ENCODE assay signal across 27 cellular contexts in genomic region chrX:22088326-22088725, GRCh38.
"Had no signal": no experiment of that assay in that cellular context is flagged by ENCODE, and none has a peak within 500 bp of the region (broad histone marks: within the 10 kb centered on the region; RNA-seq: fewer than 3 reads in every experiment).

No MANE protein-coding gene starts in this region.

- H3K4me3 Mint-ChIP-seq: activated CD4-positive, alpha-beta T cell treated with anti-CD3 and anti-CD28 coated beads, Interleukin-2, amount 10 ng/mL, durations not matched to agents 7 days and 5 days; activated naive CD8-positive, alpha-beta T cell treated with anti-CD3 and anti-CD28 coated beads, Interleukin-2, amount 10 ng/mL, durations not matched to agents 7 days and 5 days; natural killer cell treated with Interleukin-12 subunit alpha and Interleukin-12 subunit beta and Interleukin-15 and Interleukin-18, amount 100 ng/mL, for 72 hours; T-helper 1 cell treated with Interleukin-12 subunit alpha and Interleukin-12 subunit beta and Interleukin-4 antibody, amounts not matched to agents 30 μg/mL and 1 μg/mL, for 36 hours had no signal

- ATAC-seq: activated T-cell treated with anti-CD3 and anti-CD28 coated beads, Interleukin-2, amount 50 U/mL, for 72 hours; gastroesophageal sphincter; left cardiac atrium; left ventricle myocardium superior; mucosa of descending colon; natural killer cell treated with Interleukin-12 subunit alpha and Interleukin-12 subunit beta and Interleukin-15 and Interleukin-18, amount 100 ng/mL, for 72 hours; right cardiac atrium; upper lobe of right lung had no signal

- H3K27ac ChIP-seq: breast epithelium, gastroesophageal sphincter, hepatocyte, suprapubic skin, tibial artery, upper lobe of right lung, VCaP had no signal

- H3K27me3 Mint-ChIP-seq: activated CD4-positive, alpha-beta T cell treated with anti-CD3 and anti-CD28 coated beads, Interleukin-2, amount 10 ng/mL, durations not matched to agents 7 days and 5 days; activated naive CD8-positive, alpha-beta T cell treated with anti-CD3 and anti-CD28 coated beads, Interleukin-2, amount 10 ng/mL, durations not matched to agents 7 days and 5 days had no signal

- H3K36me3 ChIP-seq: breast epithelium, gastroesophageal sphincter, suprapubic skin, tibial artery, upper lobe of right lung had no signal

- H3K4me3 ChIP-seq: breast epithelium, gastroesophageal sphincter, hepatocyte, mucosa of descending colon, suprapubic skin, tibial artery, upper lobe of right lung had no signal

- DNase-seq: activated CD4-positive, alpha-beta T cell treated with anti-CD3 and anti-CD28 coated beads, Interleukin-2, amount 10 ng/mL, durations not matched to agents 7 days and 5 days; activated CD8-positive, alpha-beta memory T cell treated with anti-CD3 and anti-CD28 coated beads, Interleukin-2, amount 50 U/mL, for 4 hours; activated gamma-delta T cell; activated naive CD8-positive, alpha-beta T cell treated with anti-CD3 and anti-CD28 coated beads, Interleukin-2, amount 10 ng/mL, durations not matched to agents 7 days and 5 days; activated T-cell treated with anti-CD3 and anti-CD28 coated beads, Interleukin-2, amount 50 U/mL, for 72 hours; amniotic stem cell; central memory CD4-positive, alpha-beta T cell; islet precursor cell; left cardiac atrium; left ventricle myocardium superior; mucosa of descending colon; right cardiac atrium; SK-N-SH; stimulated activated CD4-positive, alpha-beta T cell treated with anti-CD3 and anti-CD28 coated beads, Interleukin-15, amount 100 ng/mL, for 24 hours; SW 1271; T-helper 9 cell; tibial artery; upper lobe of right lung had no signal

- H3K9ac ChIP-seq: SK-N-SH had no signal

- FAIRE-seq: endothelial cell of umbilical vein, TTC549 had no signal

- H3K9me3 Mint-ChIP-seq: activated CD4-positive, alpha-beta T cell treated with anti-CD3 and anti-CD28 coated beads, Interleukin-2, amount 10 ng/mL, durations not matched to agents 7 days and 5 days; natural killer cell treated with Interleukin-12 subunit alpha and Interleukin-12 subunit beta and Interleukin-15 and Interleukin-18, amount 100 ng/mL, for 72 hours; T-helper 1 cell treated with Interleukin-12 subunit alpha and Interleukin-12 subunit beta and Interleukin-4 antibody, amounts not matched to agents 30 μg/mL and 1 μg/mL, for 36 hours had no signal

- H3K9me3 ChIP-seq: breast epithelium, gastroesophageal sphincter, mucosa of descending colon, SK-N-SH, suprapubic skin, tibial artery, upper lobe of right lung had no signal

- H3K4me1 Mint-ChIP-seq: activated CD4-positive, alpha-beta T cell treated with anti-CD3 and anti-CD28 coated beads, Interleukin-2, amount 10 ng/mL, durations not matched to agents 7 days and 5 days had no signal

- H3K36me3 Mint-ChIP-seq: natural killer cell treated with Interleukin-12 subunit alpha and Interleukin-12 subunit beta and Interleukin-15 and Interleukin-18, amount 100 ng/mL, for 72 hours had no signal

- H3K27ac Mint-ChIP-seq: activated CD4-positive, alpha-beta T cell treated with anti-CD3 and anti-CD28 coated beads, Interleukin-2, amount 10 ng/mL, durations not matched to agents 7 days and 5 days; activated naive CD8-positive, alpha-beta T cell treated with anti-CD3 and anti-CD28 coated beads, Interleukin-2, amount 10 ng/mL, durations not matched to agents 7 days and 5 days; activated T-cell treated with anti-CD3 and anti-CD28 coated beads, Interleukin-2, amount 50 U/mL, for 72 hours; natural killer cell treated with Interleukin-12 subunit alpha and Interleukin-12 subunit beta and Interleukin-15 and Interleukin-18, amount 100 ng/mL, for 72 hours; T-helper 1 cell treated with Interleukin-12 subunit alpha and Interleukin-12 subunit beta and Interleukin-4 antibody, amounts not matched to agents 30 μg/mL and 1 μg/mL, for 36 hours had no signal

- H3K4me1 ChIP-seq: breast epithelium, suprapubic skin, tibial artery, upper lobe of right lung had no signal
